Comparison of ENCODE assay signal across 22 cellular contexts in the genomic region with DNA sequence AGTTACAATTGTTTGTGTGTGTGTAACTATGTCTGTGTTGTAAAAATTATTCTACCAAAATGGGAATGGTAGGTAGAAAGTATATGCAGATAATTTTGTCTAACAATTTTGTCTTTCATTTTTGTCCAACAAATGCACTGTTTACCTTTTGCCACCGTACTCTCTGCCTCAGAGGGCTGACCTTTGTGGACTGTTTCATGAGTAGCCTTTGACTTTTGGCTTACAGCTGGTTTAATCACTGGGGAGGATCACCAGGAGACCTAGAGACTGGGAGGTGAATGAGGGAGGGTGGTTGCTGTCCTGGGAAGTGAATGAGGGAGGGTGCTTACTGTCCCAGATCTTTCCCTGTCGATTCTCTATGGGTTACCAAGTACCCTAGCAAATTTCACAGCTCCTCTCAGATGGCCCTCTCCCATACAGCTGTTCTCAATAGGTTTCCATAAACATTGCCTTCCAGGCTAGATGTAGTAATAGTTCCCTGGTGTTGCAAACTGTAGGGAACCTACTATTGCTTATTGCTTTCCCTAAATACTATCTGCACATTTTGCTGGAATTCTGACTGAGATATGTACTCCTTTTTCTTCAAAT. TPM values are rescaled to one million over a fixed set of nuclear protein-coding genes. Genes with fewer than 3 reads are reported as not detected.
"Had no signal": no experiment of that assay in that cellular context is flagged by ENCODE, and none has a peak within 500 bp of the region (broad histone marks: within the 10 kb centered on the region; RNA-seq: fewer than 3 reads in every experiment).

No MANE protein-coding gene starts in this region.

- H3K4me1 ChIP-seq: adrenal gland, foreskin keratinocyte, stomach, suprapubic skin, transverse colon, uterus had no signal

- H3K36me3 ChIP-seq: adrenal gland, ovary, stomach, suprapubic skin, transverse colon, uterus had no signal

- ATAC-seq: activated T-helper 17 cell treated with anti-CD3 and anti-CD28 coated beads, Interleukin-2, amount 50 U/mL, for 72 hours; foreskin keratinocyte; natural killer cell treated with Interleukin-12 subunit alpha and Interleukin-12 subunit beta and Interleukin-15 and Interleukin-18, amount 100 ng/mL, for 72 hours; right cardiac atrium had no signal

- DNase-seq: activated CD4-positive, alpha-beta T cell treated with anti-CD3 and anti-CD28 coated beads for 1 hour; activated CD4-positive, alpha-beta T cell treated with anti-CD3 and anti-CD28 coated beads, Interleukin-2, amount 50 U/mL, for 1 hour; activated T-cell treated with anti-CD3 and anti-CD28 coated beads, Interleukin-2, amount 50 U/mL, for 24 hours; adrenal gland; central memory CD4-positive, alpha-beta T cell; dermis blood vessel endothelial cell; effector CD8-positive, alpha-beta T cell; foreskin keratinocyte; kidney; mammary epithelial cell; midbrain; ovary; right cardiac atrium; stimulated activated CD4-positive, alpha-beta T cell treated with anti-CD3 and anti-CD28 coated beads, Interleukin-1b, Interleukin-23, amount 100 ng/mL, for 48 hours; stomach; T-helper 9 cell; transverse colon; uterus had no signal

- FAIRE-seq: kidney had no signal

- H3K27me3 ChIP-seq: ovary, stomach, uterus had no signal

- H3K9me3 ChIP-seq: adrenal gland, ovary, stomach, suprapubic skin, transverse colon, uterus had no signal

- H3K4me3 ChIP-seq: adrenal gland, ovary, stomach, suprapubic skin, transverse colon, uterus had no signal

- H3K27ac ChIP-seq: adrenal gland, foreskin keratinocyte, ovary, suprapubic skin, uterus had no signal

RNA-seq across cellular contexts. Expression of a gene that starts 47.7 kb away (rescaled TPM):
- total RNA-seq: skeletal muscle tissue had no signal
